In genomic region chr9:120755827-120756434, GRCh38 we compare ENCODE assay signal across 9 cellular contexts. TPM values are rescaled to one million over a fixed set of nuclear protein-coding genes. Genes with fewer than 3 reads are reported as not detected.
DNase-seq lines count a peak whose midpoint lies in the region; ATAC-seq and TF ChIP-seq lines count a peak whose summit lies in the region.
"Had no signal": no experiment of that assay in that cellular context is flagged by ENCODE, and none has a peak within 500 bp of the region (broad histone marks: within the 10 kb centered on the region; RNA-seq: fewer than 3 reads in every experiment).

No MANE protein-coding gene starts in this region.

- intact Hi-C loops in Right ventricle myocardium inferior (cut with DNase I) (loop anchor here (2.0 kb wide), 1 partner anchor 305 kb away; no protein-coding TSS in a partner anchor), cardiac septum (cut with DNase I) (loop anchor here (1.0 to 5.0 kb wide), 2 partner anchors 180 to 306 kb away; no protein-coding TSS in a partner anchor), Right ventricle myocardium superior (cut with DNase I) (loop anchor here (5.0 kb wide), 2 partner anchors 181 to 306 kb away; no protein-coding TSS in a partner anchor)

- peaks cover 6% of the 10 kb centered on the region for H3K4me1 Mint-ChIP-seq in activated naive CD4-positive, alpha-beta T cell treated with anti-CD3 and anti-CD28 coated beads, Interleukin-2, amount 10 ng/mL, durations not matched to agents 7 days and 5 days

- H3K9me3 Mint-ChIP-seq in activated naive CD4-positive, alpha-beta T cell treated with anti-CD3 and anti-CD28 coated beads, Interleukin-2, amount 10 ng/mL, durations not matched to agents 7 days and 5 days, result no peaks in the 10 kb centered on the region
- H3K9me3 Mint-ChIP-seq: stimulated activated naive CD8-positive, alpha-beta T cell treated with anti-CD3 and anti-CD28 coated beads, Interleukin-15, Interleukin-2, amounts not matched to agents 100 ng/mL and 50 ng/mL, for 24 hours had no signal

- ATAC-seq in Right ventricle myocardium inferior (peak; percentile 42), SK-N-SH treated with all-trans-retinoic acid at 6 μM for 48 hours (peak; percentile 82), Right ventricle myocardium superior (ENCODE audit: poor library complexity) (peak; percentile 79)

- CTCF ChIA-PET in activated naive CD4-positive, alpha-beta T cell treated with anti-CD3 and anti-CD28 coated beads, Interleukin-2, amount 10 ng/mL, durations not matched to agents 7 days and 5 days (lab: Charles Lee), result interaction anchor here (0.7 to 4.9 kb wide), 49 partner anchors 9 to 522 kb away, joined by 3 to 45 read pairs (median 4); partner anchors contain the start of gene FBXW2

- no peak overlapping the region for H3K27ac Mint-ChIP-seq in activated naive CD4-positive, alpha-beta T cell treated with anti-CD3 and anti-CD28 coated beads, Interleukin-2, amount 10 ng/mL, durations not matched to agents 7 days and 5 days
- H3K27ac Mint-ChIP-seq: stimulated activated naive CD8-positive, alpha-beta T cell treated with anti-CD3 and anti-CD28 coated beads, Interleukin-15, Interleukin-2, amounts not matched to agents 100 ng/mL and 50 ng/mL, for 24 hours had no signal

- H3K4me3 Mint-ChIP-seq in activated naive CD4-positive, alpha-beta T cell treated with anti-CD3 and anti-CD28 coated beads, Interleukin-2, amount 10 ng/mL, durations not matched to agents 7 days and 5 days, result no peak overlapping the region
- H3K4me3 Mint-ChIP-seq: stimulated activated naive CD8-positive, alpha-beta T cell treated with anti-CD3 and anti-CD28 coated beads, Interleukin-15, Interleukin-2, amounts not matched to agents 100 ng/mL and 50 ng/mL, for 24 hours had no signal

- DNase-seq in Right ventricle myocardium inferior (ENCODE audit: missing footprints) (no peak), cardiac septum (ENCODE audit: low spot score) (no peak), Right ventricle myocardium superior (no peak), renal cortical epithelial cell (ENCODE audit: low read depth) (peak; percentile 30), 8988T (no peak)
- peak; percentile 74 for DNase-seq in activated naive CD4-positive, alpha-beta T cell treated with anti-CD3 and anti-CD28 coated beads, Interleukin-2, amount 10 ng/mL, durations not matched to agents 7 days and 5 days

- peak; percentile 83 for TF ChIP-seq RAD21 in Ishikawa (IDR thresholded peaks at IDR 0.05; ENCODE audit: low read depth)

- peaks cover 22% of the 10 kb centered on the region for H3K36me3 Mint-ChIP-seq in activated naive CD4-positive, alpha-beta T cell treated with anti-CD3 and anti-CD28 coated beads, Interleukin-2, amount 10 ng/mL, durations not matched to agents 7 days and 5 days

- no peaks in the 10 kb centered on the region for H3K27me3 Mint-ChIP-seq in activated naive CD4-positive, alpha-beta T cell treated with anti-CD3 and anti-CD28 coated beads, Interleukin-2, amount 10 ng/mL, durations not matched to agents 7 days and 5 days
- H3K27me3 Mint-ChIP-seq: stimulated activated naive CD8-positive, alpha-beta T cell treated with anti-CD3 and anti-CD28 coated beads, Interleukin-15, Interleukin-2, amounts not matched to agents 100 ng/mL and 50 ng/mL, for 24 hours had no signal

- no peak for TF ChIP-seq EP300 in Ishikawa (IDR thresholded peaks at IDR 0.05; ENCODE audit: borderline replicate concordance)

TF ChIP-seq in Ishikawa, 13 proteins besides CTCF, POLR2A, EP300 and RAD21:
- TF ChIP-seq EGR1 (IDR thresholded peaks at IDR 0.05), result no peak
- no peak for TF ChIP-seq ZBTB7A (IDR thresholded peaks at IDR 0.05; ENCODE audit: low read depth)
- no peak for TF ChIP-seq CEBPB (IDR thresholded peaks at IDR 0.05)
- no peak for TF ChIP-seq MAX (IDR thresholded peaks at IDR 0.05)
- TF ChIP-seq TCF12 (IDR thresholded peaks at IDR 0.05; ENCODE audit: low read depth), result no peak
- TF ChIP-seq TAF1 (IDR thresholded peaks at IDR 0.05; ENCODE audit: low read depth), result no peak

TF ChIP-seq in SK-N-SH treated with all-trans-retinoic acid at 6 μM for 48 hours, 23 proteins besides CTCF, POLR2A, EP300 and RAD21:
- no peak for TF ChIP-seq CSDC2 (CRISPR knock-in tag; IDR thresholded peaks at IDR 0.05)
- no peak for TF ChIP-seq OSR1 (CRISPR knock-in tag; IDR thresholded peaks at IDR 0.05)
- no peak for TF ChIP-seq ZNF70 (CRISPR knock-in tag; IDR thresholded peaks at IDR 0.05)
- TF ChIP-seq ARNTL (CRISPR knock-in tag; IDR thresholded peaks at IDR 0.05; ENCODE audit: borderline replicate concordance, low read depth), result no peak
- no peak for TF ChIP-seq ZC3H10 (CRISPR knock-in tag; IDR thresholded peaks at IDR 0.05)
- no peak for TF ChIP-seq RARB (CRISPR knock-in tag; IDR thresholded peaks at IDR 0.05)
- TF ChIP-seq TSHZ2 (CRISPR knock-in tag; IDR thresholded peaks at IDR 0.05), result no peak
- no peak for TF ChIP-seq ZFP3 (CRISPR knock-in tag; IDR thresholded peaks at IDR 0.05)
- no peak for TF ChIP-seq SNAI2 (CRISPR knock-in tag; IDR thresholded peaks at IDR 0.05)
- no peak for TF ChIP-seq TCF4 (CRISPR knock-in tag; IDR thresholded peaks at IDR 0.05; ENCODE audit: borderline replicate concordance)
- TF ChIP-seq TOX (CRISPR knock-in tag; IDR thresholded peaks at IDR 0.05; ENCODE audit: borderline replicate concordance), result no peak
- no peak for TF ChIP-seq ZNF565 (CRISPR knock-in tag; conservative IDR thresholded peaks at IDR 0.05; ENCODE audit: low read depth)
- no peak for TF ChIP-seq ISL1 (CRISPR knock-in tag; IDR thresholded peaks at IDR 0.05)
TF ChIP-seq in SK-N-SH treated with all-trans-retinoic acid at 6 μM for 48 hours: peak in this region for 0.

RNA-seq across cellular contexts. Expression of gene FBXW2, which starts 37.3 kb away (rescaled TPM):
- total RNA-seq in Right ventricle myocardium inferior, result 41.0 TPM
- 46.2 TPM for total RNA-seq in cardiac septum
- 39.7 TPM for total RNA-seq in Right ventricle myocardium superior
- 24.3 and 43.9 TPM in 2 replicates for total RNA-seq in renal cortical epithelial cell

RNA-seq across cellular contexts. Expression of gene MEGF9, which starts 41.7 kb away (rescaled TPM):
- 25.2 TPM for total RNA-seq in Right ventricle myocardium inferior
- 8.2 TPM for total RNA-seq in cardiac septum
- total RNA-seq in Right ventricle myocardium superior, result 18.2 TPM
- 16.5 and 28.0 TPM in 2 replicates for total RNA-seq in renal cortical epithelial cell

Comparison
In these comparisons a context has a peak if more than half of its experiments do, and no peak if none do; other contexts are left out.
1. DNase-seq: peak in activated naive CD4-positive, alpha-beta T cell treated with anti-CD3 and anti-CD28 coated beads, Interleukin-2, amount 10 ng/mL, durations not matched to agents 7 days and 5 days (single experiment) and renal cortical epithelial cell (single experiment); none in Right ventricle myocardium inferior (single experiment), cardiac septum (single experiment), Right ventricle myocardium superior (single experiment) and 8988T (single experiment).
2. Peak in every context shown above with its lines, with median percentiles within 50 percentile points of each other: ATAC-seq.